In genomic region chr2:161695225-161695624, GRCh38 we compare ENCODE assay signal across 35 cellular contexts.
"Had no signal": no experiment of that assay in that cellular context is flagged by ENCODE, and none has a peak within 500 bp of the region (broad histone marks: within the 10 kb centered on the region; RNA-seq: fewer than 3 reads in every experiment).

No MANE protein-coding gene starts in this region.

- H3K9me3 ChIP-seq: MG63 had no signal

- H3K36me3 ChIP-seq: MG63 had no signal

- DNase-seq: Karpas-422, Kasumi-1, MG63, MM.1S, MV-4-11, NCI-H1048, NCI-H1092, NCI-H1092 treated with DMSO at 0.1 percent for 48 hours, NCI-H1105, NCI-H1105 treated with DMSO at 0.1 percent for 48 hours, NCI-H1417, NCI-H1417 treated with DMSO at 0.1 percent for 48 hours, NCI-H1436, NCI-H1436 treated with DMSO at 0.1 percent for 48 hours, NCI-H146, NCI-H1694, NCI-H1694 treated with DMSO at 0.1 percent for 48 hours, NCI-H187, NCI-H187 treated with DMSO at 0.1 percent for 48 hours, NCI-H1930, NCI-H2029, NCI-H2029 treated with DMSO at 0.1 percent for 48 hours, NCI-H2081, NCI-H2081 treated with DMSO at 0.1 percent for 48 hours, NCI-H2171, NCI-H2171 treated with DMSO at 0.1 percent for 48 hours, NCI-H2227 treated with DMSO at 0.1 percent for 48 hours, NCI-H226, NCI-H345, NCI-H446, NCI-H446 treated with DMSO at 0.1 percent for 48 hours, NCI-H510A, NCI-H510A treated with DMSO at 0.1 percent for 48 hours, NCI-H524, NCI-H524 treated with DMSO at 0.1 percent for 48 hours had no signal

- H3K4me3 ChIP-seq: MG63 had no signal

- H3K27me3 ChIP-seq: MG63 had no signal
